Comparison of ENCODE assay signal across 1 cellular context in genomic region chr10:74150151-74151056, GRCh38.
A peak's percentile ranks its signal among the peaks of the same experiment; 100 is the strongest.
TF ChIP-seq lines count a peak whose summit lies in the region.

AP3M1 (minus strand) TSS chr10:74150828; CDS start chr10:74138379, 12,449 bp downstream.

TF ChIP-seq in K562, 482 proteins besides CTCF, POLR2A, EP300 and RAD21 (continued from another document and continues in another):
- TF ChIP-seq ETS1 (conservative IDR thresholded peaks at IDR 0.05; ENCODE audit: control insufficient read depth, low read depth, low read length) (no peak), POLR3G (IDR thresholded peaks at IDR 0.05; ENCODE audit: extremely low read depth, insufficient read length, insufficient replicate concordance) (no peak), SRF (CRISPR knock-in tag; IDR thresholded peaks at IDR 0.05) (no peak), HIVEP1 (CRISPR knock-in tag; IDR thresholded peaks at IDR 0.05) (no peak), PKNOX1 (IDR thresholded peaks at IDR 0.05) (no peak; the same call in 1 of the 2 replicates), NR3C1 (CRISPR knock-in tag; IDR thresholded peaks at IDR 0.05) (no peak), FIP1L1 (IDR thresholded peaks at IDR 0.05; ENCODE audit: low read depth, low read length, poor library complexity, severe bottlenecking) (no peak), RHOXF2B (CRISPR knock-in tag; conservative IDR thresholded peaks at IDR 0.05) (no peak), ZBTB26 (CRISPR knock-in tag; IDR thresholded peaks at IDR 0.05) (0 out of 2 replicates have a peak, but pooled peaks have one; percentile 10), CBX1 (IDR thresholded peaks at IDR 0.05; ENCODE audit: low read depth) (no peak), LEF1 (IDR thresholded peaks at IDR 0.05) (0 out of 2 replicates have a peak, but pooled peaks have one; percentile 19), GTF2F1 (IDR thresholded peaks at IDR 0.05; ENCODE audit: low read depth, low read length) (no peak), MXI1 (IDR thresholded peaks at IDR 0.05; ENCODE audit: low read depth, low read length) (no peak), HDAC8 (tag; IDR thresholded peaks at IDR 0.05) (0 out of 2 replicates have a peak, but pooled peaks have one; percentile 50), ZNF165 (CRISPR knock-in tag; IDR thresholded peaks at IDR 0.05; ENCODE audit: borderline replicate concordance) (no peak), TCFL5 (CRISPR knock-in tag; conservative IDR thresholded peaks at IDR 0.05) (no peak), SAP30 (IDR thresholded peaks at IDR 0.05; ENCODE audit: borderline replicate concordance, insufficient read depth, low read depth, low read length, poor library complexity, severe bottlenecking) (peak; percentile 39), ZNF592 (IDR thresholded peaks at IDR 0.05) (no peak), DIDO1 (tag; IDR thresholded peaks at IDR 0.05; ENCODE audit: low read depth) (peak; percentile 48; the same call in 1 of the 2 replicates), HNRNPUL1 (IDR thresholded peaks at IDR 0.05; ENCODE audit: low read length) (no peak), RBM15 (IDR thresholded peaks at IDR 0.05; ENCODE audit: insufficient read depth, low read length) (no peak), POLR2AphosphoS2 (IDR thresholded peaks at IDR 0.05; ENCODE audit: low read length) (peak; percentile 58; the same call in 1 of the 2 replicates), SMARCE1 (IDR thresholded peaks at IDR 0.05) (peak; percentile 59; the same call in 1 of the 2 replicates), ZFP36 (IDR thresholded peaks at IDR 0.05; ENCODE audit: low read depth, low read length, partially characterized antibody) (no peak), ZFX (CRISPR knock-in tag; IDR thresholded peaks at IDR 0.05) (peak; percentile 95), HMG20B (CRISPR knock-in tag; IDR thresholded peaks at IDR 0.05) (no peak), KLF10 (CRISPR knock-in tag; IDR thresholded peaks at IDR 0.05) (no peak), MCM2 (IDR thresholded peaks at IDR 0.05; ENCODE audit: low read depth) (no peak), ZC3H4 (CRISPR knock-in tag; IDR thresholded peaks at IDR 0.05; ENCODE audit: borderline replicate concordance) (no peak), ZNF174 (CRISPR knock-in tag; IDR thresholded peaks at IDR 0.05) (no peak), NR2C1 (IDR thresholded peaks at IDR 0.05) (no peak), NR2C1 (tag; IDR thresholded peaks at IDR 0.05) (no peak), FOS (IDR thresholded peaks at IDR 0.05; ENCODE audit: extremely low read depth, insufficient read length) (no peak), IRF2 (CRISPR knock-in tag; IDR thresholded peaks at IDR 0.05) (no peak), POLR3A (IDR thresholded peaks at IDR 0.05; ENCODE audit: borderline replicate concordance, extremely low read depth, insufficient read depth, insufficient read length) (no peak), ELK1 (CRISPR knock-in tag; IDR thresholded peaks at IDR 0.05) (no peak), TRIM25 (IDR thresholded peaks at IDR 0.05; ENCODE audit: borderline replicate concordance) (peak; percentile 85; the same call in 1 of the 2 replicates), ZNF124 (CRISPR knock-in tag; IDR thresholded peaks at IDR 0.05) (no peak)
- TF ChIP-seq, protein P1, sequence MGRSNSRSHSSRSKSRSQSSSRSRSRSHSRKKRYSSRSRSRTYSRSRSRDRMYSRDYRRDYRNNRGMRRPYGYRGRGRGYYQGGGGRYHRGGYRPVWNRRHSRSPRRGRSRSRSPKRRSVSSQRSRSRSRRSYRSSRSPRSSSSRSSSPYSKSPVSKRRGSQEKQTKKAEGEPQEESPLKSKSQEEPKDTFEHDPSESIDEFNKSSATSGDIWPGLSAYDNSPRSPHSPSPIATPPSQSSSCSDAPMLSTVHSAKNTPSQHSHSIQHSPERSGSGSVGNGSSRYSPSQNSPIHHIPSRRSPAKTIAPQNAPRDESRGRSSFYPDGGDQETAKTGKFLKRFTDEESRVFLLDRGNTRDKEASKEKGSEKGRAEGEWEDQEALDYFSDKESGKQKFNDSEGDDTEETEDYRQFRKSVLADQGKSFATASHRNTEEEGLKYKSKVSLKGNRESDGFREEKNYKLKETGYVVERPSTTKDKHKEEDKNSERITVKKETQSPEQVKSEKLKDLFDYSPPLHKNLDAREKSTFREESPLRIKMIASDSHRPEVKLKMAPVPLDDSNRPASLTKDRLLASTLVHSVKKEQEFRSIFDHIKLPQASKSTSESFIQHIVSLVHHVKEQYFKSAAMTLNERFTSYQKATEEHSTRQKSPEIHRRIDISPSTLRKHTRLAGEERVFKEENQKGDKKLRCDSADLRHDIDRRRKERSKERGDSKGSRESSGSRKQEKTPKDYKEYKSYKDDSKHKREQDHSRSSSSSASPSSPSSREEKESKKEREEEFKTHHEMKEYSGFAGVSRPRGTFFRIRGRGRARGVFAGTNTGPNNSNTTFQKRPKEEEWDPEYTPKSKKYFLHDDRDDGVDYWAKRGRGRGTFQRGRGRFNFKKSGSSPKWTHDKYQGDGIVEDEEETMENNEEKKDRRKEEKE (IDR thresholded peaks at IDR 0.05; ENCODE audit: borderline replicate concordance in 1 of 2, control insufficient read depth in 1 of 2, low read depth in 2 of 2, low read length in 1 of 2): no peak
- TF ChIP-seq, protein P2, sequence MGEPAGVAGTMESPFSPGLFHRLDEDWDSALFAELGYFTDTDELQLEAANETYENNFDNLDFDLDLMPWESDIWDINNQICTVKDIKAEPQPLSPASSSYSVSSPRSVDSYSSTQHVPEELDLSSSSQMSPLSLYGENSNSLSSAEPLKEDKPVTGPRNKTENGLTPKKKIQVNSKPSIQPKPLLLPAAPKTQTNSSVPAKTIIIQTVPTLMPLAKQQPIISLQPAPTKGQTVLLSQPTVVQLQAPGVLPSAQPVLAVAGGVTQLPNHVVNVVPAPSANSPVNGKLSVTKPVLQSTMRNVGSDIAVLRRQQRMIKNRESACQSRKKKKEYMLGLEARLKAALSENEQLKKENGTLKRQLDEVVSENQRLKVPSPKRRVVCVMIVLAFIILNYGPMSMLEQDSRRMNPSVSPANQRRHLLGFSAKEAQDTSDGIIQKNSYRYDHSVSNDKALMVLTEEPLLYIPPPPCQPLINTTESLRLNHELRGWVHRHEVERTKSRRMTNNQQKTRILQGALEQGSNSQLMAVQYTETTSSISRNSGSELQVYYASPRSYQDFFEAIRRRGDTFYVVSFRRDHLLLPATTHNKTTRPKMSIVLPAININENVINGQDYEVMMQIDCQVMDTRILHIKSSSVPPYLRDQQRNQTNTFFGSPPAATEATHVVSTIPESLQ (CRISPR knock-in tag; IDR thresholded peaks at IDR 0.05): peak; percentile 70
- TF ChIP-seq, protein P3, sequence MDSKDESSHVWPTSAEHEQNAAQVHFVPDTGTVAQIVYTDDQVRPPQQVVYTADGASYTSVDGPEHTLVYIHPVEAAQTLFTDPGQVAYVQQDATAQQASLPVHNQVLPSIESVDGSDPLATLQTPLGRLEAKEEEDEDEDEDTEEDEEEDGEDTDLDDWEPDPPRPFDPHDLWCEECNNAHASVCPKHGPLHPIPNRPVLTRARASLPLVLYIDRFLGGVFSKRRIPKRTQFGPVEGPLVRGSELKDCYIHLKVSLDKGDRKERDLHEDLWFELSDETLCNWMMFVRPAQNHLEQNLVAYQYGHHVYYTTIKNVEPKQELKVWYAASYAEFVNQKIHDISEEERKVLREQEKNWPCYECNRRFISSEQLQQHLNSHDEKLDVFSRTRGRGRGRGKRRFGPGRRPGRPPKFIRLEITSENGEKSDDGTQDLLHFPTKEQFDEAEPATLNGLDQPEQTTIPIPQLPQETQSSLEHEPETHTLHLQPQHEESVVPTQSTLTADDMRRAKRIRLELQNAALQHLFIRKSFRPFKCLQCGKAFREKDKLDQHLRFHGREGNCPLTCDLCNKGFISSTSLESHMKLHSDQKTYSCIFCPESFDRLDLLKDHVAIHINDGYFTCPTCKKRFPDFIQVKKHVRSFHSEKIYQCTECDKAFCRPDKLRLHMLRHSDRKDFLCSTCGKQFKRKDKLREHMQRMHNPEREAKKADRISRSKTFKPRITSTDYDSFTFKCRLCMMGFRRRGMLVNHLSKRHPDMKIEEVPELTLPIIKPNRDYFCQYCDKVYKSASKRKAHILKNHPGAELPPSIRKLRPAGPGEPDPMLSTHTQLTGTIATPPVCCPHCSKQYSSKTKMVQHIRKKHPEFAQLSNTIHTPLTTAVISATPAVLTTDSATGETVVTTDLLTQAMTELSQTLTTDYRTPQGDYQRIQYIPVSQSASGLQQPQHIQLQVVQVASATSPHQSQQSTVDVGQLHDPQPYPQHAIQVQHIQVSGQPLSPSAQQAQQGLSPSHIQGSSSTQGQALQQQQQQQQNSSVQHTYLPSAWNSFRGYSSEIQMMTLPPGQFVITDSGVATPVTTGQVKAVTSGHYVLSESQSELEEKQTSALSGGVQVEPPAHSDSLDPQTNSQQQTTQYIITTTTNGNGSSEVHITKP (IDR thresholded peaks at IDR 0.05; ENCODE audit: partially characterized antibody): no peak
